36 cellular contexts compared by ENCODE assay signal in the genomic region with DNA sequence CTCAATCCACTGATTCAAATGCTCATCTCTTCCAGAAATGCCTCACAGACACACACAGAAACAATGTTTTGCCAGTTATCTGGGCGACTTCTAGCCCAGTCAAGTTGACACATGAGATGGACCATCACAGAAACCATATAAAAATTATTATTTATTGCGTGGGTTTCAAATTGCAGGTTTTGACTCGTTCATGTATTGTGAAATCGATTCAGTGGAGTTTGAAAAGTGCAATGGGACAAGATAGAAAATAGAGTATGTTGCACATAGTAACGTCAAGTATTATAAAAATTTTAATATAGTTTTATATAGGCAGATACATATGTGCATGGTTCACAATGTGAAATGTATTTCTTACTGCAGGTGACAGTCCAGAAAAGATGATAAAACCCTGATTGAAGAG.
"Had no signal": no experiment of that assay in that cellular context is flagged by ENCODE, and none has a peak within 500 bp of the region (broad histone marks: within the 10 kb centered on the region; RNA-seq: fewer than 3 reads in every experiment).

No MANE protein-coding gene starts in this region.

- H3K4me3 ChIP-seq: MG63 had no signal

- DNase-seq: Kasumi-1, MG63, MM.1S, MV-4-11, NCI-H1048, NCI-H1092, NCI-H1092 treated with DMSO at 0.1 percent for 48 hours, NCI-H1105, NCI-H1105 treated with DMSO at 0.1 percent for 48 hours, NCI-H1417, NCI-H1417 treated with DMSO at 0.1 percent for 48 hours, NCI-H1436, NCI-H1436 treated with DMSO at 0.1 percent for 48 hours, NCI-H146, NCI-H1694, NCI-H1694 treated with DMSO at 0.1 percent for 48 hours, NCI-H187, NCI-H187 treated with DMSO at 0.1 percent for 48 hours, NCI-H1930, NCI-H2029, NCI-H2029 treated with DMSO at 0.1 percent for 48 hours, NCI-H2081, NCI-H2081 treated with DMSO at 0.1 percent for 48 hours, NCI-H2107, NCI-H2171, NCI-H2171 treated with DMSO at 0.1 percent for 48 hours, NCI-H2227 treated with DMSO at 0.1 percent for 48 hours, NCI-H226, NCI-H345, NCI-H446, NCI-H446 treated with DMSO at 0.1 percent for 48 hours, NCI-H510A, NCI-H510A treated with DMSO at 0.1 percent for 48 hours, NCI-H524, NCI-H524 treated with DMSO at 0.1 percent for 48 hours, NCI-H526 had no signal

- H3K9me3 ChIP-seq: MG63 had no signal

- H3K36me3 ChIP-seq: MG63 had no signal
